In the genomic region with DNA sequence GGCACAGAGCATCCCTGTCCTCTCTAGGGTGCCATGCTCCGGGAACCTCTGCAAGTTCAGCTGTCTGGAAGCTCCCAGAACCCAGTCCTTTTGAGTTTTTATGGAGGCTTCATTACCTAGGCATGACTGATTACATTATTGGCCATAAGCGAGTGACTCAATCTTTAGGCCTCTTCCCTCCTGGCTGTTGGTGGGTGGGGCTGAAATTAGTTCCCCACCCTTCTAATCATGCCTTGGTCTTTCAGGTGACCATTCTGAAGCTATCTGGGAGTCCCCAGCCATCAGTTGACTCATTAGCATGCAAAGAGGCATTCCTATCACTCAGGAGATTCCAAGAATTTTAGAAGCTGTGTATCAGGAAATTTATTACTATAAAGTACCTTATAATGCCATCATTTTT, we compare ENCODE assay signal across 19 cellular contexts. TPM values are rescaled to one million over a fixed set of nuclear protein-coding genes. Genes with fewer than 3 reads are reported as not detected.
A peak's percentile ranks its signal among the peaks of the same experiment; 100 is the strongest.
DNase-seq lines count a peak whose midpoint lies in the region; ATAC-seq and TF ChIP-seq lines count a peak whose summit lies in the region.
"Had no signal": no experiment of that assay in that cellular context is flagged by ENCODE, and none has a peak within 500 bp of the region (broad histone marks: within the 10 kb centered on the region; RNA-seq: fewer than 3 reads in every experiment).

No MANE protein-coding gene starts in this region.

- H2BK15ac ChIP-seq in neuronal stem cell (ENCODE audit: low read length) = no peak overlapping the region

- H3K18ac ChIP-seq in neuronal stem cell (ENCODE audit: low read length) = no peak overlapping the region

- no peaks in the 10 kb centered on the region for H3K36me3 ChIP-seq in PC-9 (ENCODE audit: low read depth)
- peaks cover 0 to 98% of the 10 kb centered on the region in 2 donors for H3K36me3 ChIP-seq in neuronal stem cell (replicated peaks in 1 of 2; ENCODE audit: control insufficient read depth in 2 of 2, insufficient read depth in 2 of 2, low read length in 2 of 2)
- H3K36me3 ChIP-seq: BE2C had no signal

- peaks cover 7% of the 10 kb centered on the region for H3K27me3 Mint-ChIP-seq in activated CD4-positive, alpha-beta T cell treated with anti-CD3 and anti-CD28 coated beads, Interleukin-2, amount 10 ng/mL, durations not matched to agents 24 days and 14 days
- H3K27me3 Mint-ChIP-seq: CD4-positive, CD25-positive, alpha-beta regulatory T cell; IgD-negative memory B cell had no signal

- H3K4me3 Mint-ChIP-seq in activated CD4-positive, alpha-beta T cell treated with anti-CD3 and anti-CD28 coated beads, Interleukin-2, amount 10 ng/mL, durations not matched to agents 24 days and 14 days = no peak overlapping the region
- H3K4me3 Mint-ChIP-seq: H9, IgD-negative memory B cell had no signal

- no peak for ATAC-seq in activated CD4-positive, CD25-positive, alpha-beta regulatory T cell treated with anti-CD3 and anti-CD28 coated beads, Interleukin-2, amount 50 U/mL, for 24 hours

- H4K91ac ChIP-seq in neuronal stem cell (ENCODE audit: low read depth, low read length, poor library complexity) = no peak overlapping the region

- peaks cover 10% of the 10 kb centered on the region; the same call in 1 of the 2 replicates for H3K4me1 ChIP-seq in PC-9 (replicated peaks; ENCODE audit: insufficient read depth)
- no peaks in the 10 kb centered on the region for H3K4me1 ChIP-seq in neuronal stem cell (ENCODE audit: control insufficient read depth in 2 of 2, insufficient read depth in 1 of 2, low read depth in 1 of 2, low read length in 2 of 2)
- H3K4me1 ChIP-seq: BE2C had no signal

- H3K79me2 ChIP-seq in PC-9 (ENCODE audit: low read depth) = no peaks in the 10 kb centered on the region

- no peak overlapping the region for H2BK12ac ChIP-seq in neuronal stem cell (ENCODE audit: low read length)

- no peak overlapping the region for H3K27ac ChIP-seq in PC-9
- H3K27ac ChIP-seq in epithelial cell of prostate = peak overlapping the region; percentile 11
- H3K27ac ChIP-seq in neuronal stem cell (replicated peaks; ENCODE audit: low read length) = no peak overlapping the region
- H3K27ac ChIP-seq: SJSA1 had no signal

- H3K9me3 Mint-ChIP-seq in activated CD4-positive, alpha-beta T cell treated with anti-CD3 and anti-CD28 coated beads, Interleukin-2, amount 10 ng/mL, durations not matched to agents 24 days and 14 days = no peaks in the 10 kb centered on the region
- H3K9me3 Mint-ChIP-seq: IgD-negative memory B cell had no signal

- H3K4ac ChIP-seq in neuronal stem cell (ENCODE audit: low read length) = no peak overlapping the region

- POLR2A ChIA-PET in PC-9 (lab: Charles Lee; ENCODE audit: unreplicated experiment) = no interaction called here

- H3K27ac Mint-ChIP-seq in activated CD4-positive, alpha-beta T cell treated with anti-CD3 and anti-CD28 coated beads, Interleukin-2, amount 10 ng/mL, durations not matched to agents 24 days and 14 days = no peak overlapping the region
- H3K27ac Mint-ChIP-seq: CD4-positive, CD25-positive, alpha-beta regulatory T cell; H9; IgD-negative memory B cell had no signal

- CTCF ChIA-PET in PC-9 (lab: Charles Lee) = interaction anchor here (0.5 kb wide), 1 partner anchor 46 kb away, joined by 10 read pairs; no protein-coding TSS in a partner anchor

- H4K20me1 ChIP-seq in PC-9 (ENCODE audit: insufficient read depth) = no peaks in the 10 kb centered on the region

- H3K9me2 ChIP-seq in PC-9 (ENCODE audit: insufficient read depth) = no peaks in the 10 kb centered on the region

- H4K8ac ChIP-seq in neuronal stem cell (ENCODE audit: low read depth, low read length) = no peak overlapping the region

- H3K79me1 ChIP-seq in neuronal stem cell (ENCODE audit: low read depth, low read length) = no peaks in the 10 kb centered on the region

- H3K27me3 ChIP-seq in PC-9 (ENCODE audit: insufficient read depth, low read depth) (no peaks in the 10 kb centered on the region), neuronal stem cell (ENCODE audit: control insufficient read depth in 3 of 3, insufficient read depth in 3 of 3, low read depth in 1 of 3, low read length in 3 of 3) (no peaks in the 10 kb centered on the region)
- H3K27me3 ChIP-seq: BE2C, SJSA1 had no signal

- BruUV-seq in PC-9 (replicated peaks; lab: Mats Ljungman, UMichigan) = no TSS peak

- no peak overlapping the region for H3K23ac ChIP-seq in neuronal stem cell (ENCODE audit: low read depth, low read length, poor library complexity)

- no peak for TF ChIP-seq CTCF in PC-9 (conservative IDR thresholded peaks at IDR 0.05)

- no peak overlapping the region for H2BK5ac ChIP-seq in neuronal stem cell (ENCODE audit: low read length)

- DNase-seq in EL = peak; percentile 32
- peak; percentile 35 to 78 for DNase-seq in PC-9
- no peak for DNase-seq in epithelial cell of prostate (ENCODE audit: low read depth, low spot score)
- no peak for DNase-seq in neuronal stem cell (ENCODE audit: low spot score)
- no peak for DNase-seq in activated CD4-positive, alpha-beta T cell treated with anti-CD3 and anti-CD28 coated beads, Interleukin-2, amount 10 ng/mL, durations not matched to agents 24 days and 14 days
- no peak for DNase-seq in T-helper 2 cell
- no peak for DNase-seq in NOMO-1 treated with DMSO at 0.1 percent for 48 hours (lab: John Stamatoyannopoulos, UW; ENCODE audit: unreplicated experiment)
- DNase-seq: BE2C; CD4-positive, CD25-positive, alpha-beta regulatory T cell; COR-L47; DMS 273 treated with DMSO at 0.1 percent for 48 hours; GF-D8; H9; Karpas-422; NCI-H1105 treated with DMSO at 0.1 percent for 48 hours; NCI-H1694 treated with DMSO at 0.1 percent for 48 hours had no signal

- no peak overlapping the region for H2AK5ac ChIP-seq in neuronal stem cell (ENCODE audit: low read depth, low read length)

- no peaks in the 10 kb centered on the region for H3K9me3 ChIP-seq in PC-9 (ENCODE audit: insufficient read depth, low read depth)
- peaks cover 2 to 23% of the 10 kb centered on the region in 2 donors for H3K9me3 ChIP-seq in neuronal stem cell (replicated peaks in 1 of 2; ENCODE audit: control insufficient read depth in 2 of 2, insufficient read depth in 1 of 2, low read depth in 1 of 2, low read length in 2 of 2)
- H3K9me3 ChIP-seq: BE2C, SJSA1 had no signal

- H3K4me3 ChIP-seq in PC-9 (no peak overlapping the region), neuronal stem cell (ENCODE audit: low read length in 2 of 2) (no peak overlapping the region)
- H3K4me3 ChIP-seq: SJSA1 had no signal

- no peak overlapping the region for H3K9ac ChIP-seq in neuronal stem cell (ENCODE audit: low read depth, low read length, poor library complexity)

- intact Hi-C loops in PC-9 (cut with micrococcal nuclease; ENCODE audit: unreplicated experiment) = no loop called here
- intact Hi-C loops in activated CD4-positive, alpha-beta T cell treated with anti-CD3 and anti-CD28 coated beads, Interleukin-2, amount 10 ng/mL, durations not matched to agents 24 days and 14 days (cut with micrococcal nuclease) = no loop called here

- H3K14ac ChIP-seq in neuronal stem cell (ENCODE audit: low read length) = no peak overlapping the region

- H2AFZ ChIP-seq in PC-9 (no peak overlapping the region), neuronal stem cell (ENCODE audit: low read length) (no peak overlapping the region)

- no peak overlapping the region for H3K4me2 ChIP-seq in PC-9
- peak overlapping the region; percentile 0 for H3K4me2 ChIP-seq in neuronal stem cell (ENCODE audit: insufficient read depth, low read length, poor library complexity, severe bottlenecking)

- peaks cover 5% of the 10 kb centered on the region for H3K4me1 Mint-ChIP-seq in activated CD4-positive, alpha-beta T cell treated with anti-CD3 and anti-CD28 coated beads, Interleukin-2, amount 10 ng/mL, durations not matched to agents 24 days and 14 days
- H3K4me1 Mint-ChIP-seq: CD4-positive, CD25-positive, alpha-beta regulatory T cell; H9; IgD-negative memory B cell had no signal

- H2BK120ac ChIP-seq in neuronal stem cell (ENCODE audit: low read depth, low read length) = no peak overlapping the region

- no peaks in the 10 kb centered on the region for H3K36me3 Mint-ChIP-seq in activated CD4-positive, alpha-beta T cell treated with anti-CD3 and anti-CD28 coated beads, Interleukin-2, amount 10 ng/mL, durations not matched to agents 24 days and 14 days (ENCODE audit: low read depth)
- H3K36me3 Mint-ChIP-seq: CD4-positive, CD25-positive, alpha-beta regulatory T cell; IgD-negative memory B cell had no signal

- no CpG with 5 or more reads among the region's 2 CpGs for WGBS in neuronal stem cell (ENCODE audit: extremely low coverage in 2 of 2, insufficient read length in 2 of 2, insufficient replicate concordance in 1 of 2), 2 donors

- 0 out of 2 replicates have a peak, but pooled peaks cover 3% of the 10 kb centered on the region for H3F3A ChIP-seq in PC-9 (ENCODE audit: insufficient read depth, low read depth)

RNA-seq across cellular contexts. Expression of a gene that starts 46.6 kb away (rescaled TPM):
- 19.8 and 30.5 TPM in 2 replicates for total RNA-seq in PC-9 (2021)
- 5.3 TPM for polyA plus RNA-seq in neuronal stem cell (2013, experiment 1 of 2)
- 4.3 TPM for polyA plus RNA-seq in neuronal stem cell (2013, experiment 2 of 2)
- 0.19 TPM in 1 of 2 replicates, not detected in the other for total RNA-seq in activated CD4-positive, alpha-beta T cell treated with anti-CD3 and anti-CD28 coated beads, Interleukin-2, amount 10 ng/mL, durations not matched to agents 24 days and 14 days
- total RNA-seq: CD4-positive, CD25-positive, alpha-beta regulatory T cell had no signal
- polyA plus RNA-seq: CD4-positive, CD25-positive, alpha-beta regulatory T cell; IgD-negative memory B cell had no signal

Comparison
In these comparisons a context has a peak if more than half of its experiments do, and no peak if none do; other contexts are left out.
1. DNase-seq: peak in EL (single experiment) and PC-9 (2 of 2); none in epithelial cell of prostate (single experiment), neuronal stem cell (single experiment), activated CD4-positive, alpha-beta T cell treated with anti-CD3 and anti-CD28 coated beads, Interleukin-2, amount 10 ng/mL, durations not matched to agents 24 days and 14 days (single experiment), T-helper 2 cell (0 of 5) and NOMO-1 treated with DMSO at 0.1 percent for 48 hours (single experiment).
2. RNA of a gene that starts 46.6 kb away (total RNA-seq): 19.8 to 30.5 TPM in PC-9; 0.19 TPM in activated CD4-positive, alpha-beta T cell treated with anti-CD3 and anti-CD28 coated beads, Interleukin-2, amount 10 ng/mL, durations not matched to agents 24 days and 14 days; every median in the first group is over 10 times any median in the second.